In genomic region chr6:132607544-132608233, GRCh38 we compare ENCODE assay signal across 27 cellular contexts. TPM values are rescaled to one million over a fixed set of nuclear protein-coding genes. Genes with fewer than 3 reads are reported as not detected.
DNase-seq lines count a peak whose midpoint lies in the region; ATAC-seq and TF ChIP-seq lines count a peak whose summit lies in the region.
"Had no signal": no experiment of that assay in that cellular context is flagged by ENCODE, and none has a peak within 500 bp of the region (broad histone marks: within the 10 kb centered on the region; RNA-seq: fewer than 3 reads in every experiment).

No MANE protein-coding gene starts in this region.

- no peaks in the 10 kb centered on the region for H3K9me3 Mint-ChIP-seq in activated CD4-positive, alpha-beta memory T cell treated with anti-CD3 and anti-CD28 coated beads, Interleukin-2, amount 10 ng/mL, durations not matched to agents 7 days and 5 days
- no peaks in the 10 kb centered on the region for H3K9me3 Mint-ChIP-seq in activated naive CD4-positive, alpha-beta T cell treated with anti-CD3 and anti-CD28 coated beads for 36 hours
- H3K9me3 Mint-ChIP-seq in CD4-positive, alpha-beta memory T cell: no peaks in the 10 kb centered on the region
- H3K9me3 Mint-ChIP-seq: activated B cell treated with CpG ODN at 0.5 μM for 24 hours; activated T-helper 2 cell treated with anti-CD3 and anti-CD28 coated beads, Interferon-gamma antibody, Interleukin-2, Interleukin-4, amounts not matched to agents 10 μg/mL and 5 μg/mL and 100 μg/mL, durations not matched to agents 14 hours and 24 hours and 36 hours; natural killer cell treated with Interleukin-12 subunit alpha and Interleukin-12 subunit beta and Interleukin-15 and Interleukin-18, amount 100 ng/mL, for 72 hours; stimulated activated naive B cell treated with anti-CD40 and anti-IgM and Interleukin-4, amounts not matched to agents 10 μg/mL and 1 μg/mL and 100 μg/mL, for 72 hours; T-helper 1 cell treated with Interleukin-12 subunit alpha and Interleukin-12 subunit beta and Interleukin-4 antibody, amounts not matched to agents 30 μg/mL and 1 μg/mL, for 36 hours had no signal

- in situ Hi-C loops in ACHN (cut with HindIII; ENCODE audit: low pct_ligation_motif_present, low pct_unique_long_range_greater_than_20kb, low sequenced_read_pairs): no loop called here

- H3K27ac ChIP-seq in CD4-positive, alpha-beta memory T cell (ENCODE audit: low read depth, low read length): no peak overlapping the region
- H3K27ac ChIP-seq: 22Rv1, adrenal gland, heart left ventricle, prostate gland, spleen, tibial nerve had no signal

- H3K4me3 ChIP-seq in epithelial cell of proximal tubule (ENCODE audit: low read depth, low read length): no peak overlapping the region
- no peak overlapping the region for H3K4me3 ChIP-seq in CD4-positive, alpha-beta memory T cell (ENCODE audit: low read length in 2 of 2)
- H3K4me3 ChIP-seq: adrenal gland, heart left ventricle, MG63, prostate gland, spleen, tibial nerve had no signal

- intact Hi-C loops in activated naive CD4-positive, alpha-beta T cell treated with anti-CD3 and anti-CD28 coated beads for 36 hours (cut with micrococcal nuclease): no loop called here
- intact Hi-C loops in CD4-positive, alpha-beta memory T cell (cut with micrococcal nuclease): no loop called here

- CTCF ChIA-PET in activated CD4-positive, alpha-beta memory T cell treated with anti-CD3 and anti-CD28 coated beads, Interleukin-2, amount 10 ng/mL, durations not matched to agents 7 days and 5 days (lab: Charles Lee): no interaction called here
- CTCF ChIA-PET in activated naive CD4-positive, alpha-beta T cell treated with anti-CD3 and anti-CD28 coated beads for 36 hours (lab: Charles Lee): no interaction called here
- CTCF ChIA-PET in CD4-positive, alpha-beta memory T cell (lab: Charles Lee; ENCODE audit: partially characterized antibody): no interaction called here

- no peak overlapping the region for H3K4me3 Mint-ChIP-seq in activated CD4-positive, alpha-beta memory T cell treated with anti-CD3 and anti-CD28 coated beads, Interleukin-2, amount 10 ng/mL, durations not matched to agents 7 days and 5 days
- H3K4me3 Mint-ChIP-seq in activated naive CD4-positive, alpha-beta T cell treated with anti-CD3 and anti-CD28 coated beads for 36 hours: no peak overlapping the region
- H3K4me3 Mint-ChIP-seq in CD4-positive, alpha-beta memory T cell: no peak overlapping the region
- H3K4me3 Mint-ChIP-seq: activated B cell treated with CpG ODN at 0.5 μM for 24 hours; natural killer cell treated with Interleukin-12 subunit alpha and Interleukin-12 subunit beta and Interleukin-15 and Interleukin-18, amount 100 ng/mL, for 72 hours; stimulated activated naive B cell treated with anti-CD40 and anti-IgM and Interleukin-4, amounts not matched to agents 10 μg/mL and 1 μg/mL and 100 μg/mL, for 72 hours; T-helper 1 cell treated with Interleukin-12 subunit alpha and Interleukin-12 subunit beta and Interleukin-4 antibody, amounts not matched to agents 30 μg/mL and 1 μg/mL, for 36 hours had no signal

- H3K9me3 ChIP-seq in CD4-positive, alpha-beta memory T cell (ENCODE audit: control insufficient read depth in 1 of 2, low read length in 2 of 2): no peaks in the 10 kb centered on the region
- H3K9me3 ChIP-seq: adrenal gland, BE2C, heart left ventricle, MG63, prostate gland, spleen, tibial nerve had no signal

- H3K4me1 Mint-ChIP-seq in activated CD4-positive, alpha-beta memory T cell treated with anti-CD3 and anti-CD28 coated beads, Interleukin-2, amount 10 ng/mL, durations not matched to agents 7 days and 5 days: no peaks in the 10 kb centered on the region
- no peaks in the 10 kb centered on the region for H3K4me1 Mint-ChIP-seq in activated naive CD4-positive, alpha-beta T cell treated with anti-CD3 and anti-CD28 coated beads for 36 hours (ENCODE audit: low read depth)
- H3K4me1 Mint-ChIP-seq in CD4-positive, alpha-beta memory T cell: peaks cover 0 to 5% (median 3%) of the 10 kb centered on the region in 4 donors

- no peaks in the 10 kb centered on the region for H3K27me3 Mint-ChIP-seq in activated CD4-positive, alpha-beta memory T cell treated with anti-CD3 and anti-CD28 coated beads, Interleukin-2, amount 10 ng/mL, durations not matched to agents 7 days and 5 days
- H3K27me3 Mint-ChIP-seq in activated naive CD4-positive, alpha-beta T cell treated with anti-CD3 and anti-CD28 coated beads for 36 hours (ENCODE audit: low read depth): peaks cover 3% of the 10 kb centered on the region
- H3K27me3 Mint-ChIP-seq in CD4-positive, alpha-beta memory T cell: peaks cover 0 to 3% of the 10 kb centered on the region in 2 donors
- H3K27me3 Mint-ChIP-seq: natural killer cell treated with Interleukin-12 subunit alpha and Interleukin-12 subunit beta and Interleukin-15 and Interleukin-18, amount 100 ng/mL, for 72 hours had no signal

- no peak for TF ChIP-seq CTCF in epithelial cell of proximal tubule (conservative IDR thresholded peaks at IDR 0.05; ENCODE audit: low read depth, low read length)

- peak; percentile 40 for ATAC-seq in GM19468 (IDR thresholded peaks at IDR 0.05; ENCODE audit: extremely low read depth, unreplicated experiment)
- ATAC-seq in HG03139 (IDR thresholded peaks at IDR 0.05; ENCODE audit: unreplicated experiment): peak; percentile 80
- ATAC-seq: heart left ventricle; natural killer cell treated with Interleukin-12 subunit alpha and Interleukin-12 subunit beta and Interleukin-15 and Interleukin-18, amount 100 ng/mL, for 72 hours; stimulated activated naive B cell treated with anti-CD40 and anti-IgM and Interleukin-4, amounts not matched to agents 10 μg/mL and 1 μg/mL and 100 μg/mL, for 72 hours had no signal

- H3K36me3 ChIP-seq in CD4-positive, alpha-beta memory T cell (ENCODE audit: insufficient read depth, low read length): no peaks in the 10 kb centered on the region
- H3K36me3 ChIP-seq: adrenal gland, BE2C, heart left ventricle, MG63, prostate gland, spleen, tibial nerve had no signal

- no peaks in the 10 kb centered on the region for H3K36me3 Mint-ChIP-seq in activated CD4-positive, alpha-beta memory T cell treated with anti-CD3 and anti-CD28 coated beads, Interleukin-2, amount 10 ng/mL, durations not matched to agents 7 days and 5 days (ENCODE audit: low read depth)
- H3K36me3 Mint-ChIP-seq in activated naive CD4-positive, alpha-beta T cell treated with anti-CD3 and anti-CD28 coated beads for 36 hours (ENCODE audit: low read depth): no peaks in the 10 kb centered on the region
- H3K36me3 Mint-ChIP-seq in CD4-positive, alpha-beta memory T cell: no peaks in the 10 kb centered on the region
- H3K36me3 Mint-ChIP-seq: natural killer cell treated with Interleukin-12 subunit alpha and Interleukin-12 subunit beta and Interleukin-15 and Interleukin-18, amount 100 ng/mL, for 72 hours; stimulated activated naive B cell treated with anti-CD40 and anti-IgM and Interleukin-4, amounts not matched to agents 10 μg/mL and 1 μg/mL and 100 μg/mL, for 72 hours had no signal

- POLR2A ChIA-PET in activated CD4-positive, alpha-beta memory T cell treated with anti-CD3 and anti-CD28 coated beads, Interleukin-2, amount 10 ng/mL, durations not matched to agents 7 days and 5 days (lab: Charles Lee): no interaction called here
- POLR2A ChIA-PET in CD4-positive, alpha-beta memory T cell (lab: Charles Lee; ENCODE audit: partially characterized antibody): no interaction called here

- H3K4me1 ChIP-seq in CD4-positive, alpha-beta memory T cell (ENCODE audit: insufficient read depth, low read length): no peaks in the 10 kb centered on the region
- H3K4me1 ChIP-seq: adrenal gland, BE2C, heart left ventricle, prostate gland, tibial nerve had no signal

- DNase-seq in ACHN (peak; percentile 48), epithelial cell of proximal tubule (ENCODE audit: low read depth) (peak; percentile 55), NCI-H748 treated with DMSO at 0.1 percent for 48 hours (lab: John Stamatoyannopoulos, UW) (no peak)
- no peak for DNase-seq in activated CD4-positive, alpha-beta memory T cell treated with anti-CD3 and anti-CD28 coated beads, Interleukin-2, amount 10 ng/mL, durations not matched to agents 7 days and 5 days
- DNase-seq in activated naive CD4-positive, alpha-beta T cell treated with anti-CD3 and anti-CD28 coated beads for 36 hours: no peak
- no peak for DNase-seq in CD4-positive, alpha-beta memory T cell
- DNase-seq: activated B cell treated with CpG ODN at 0.5 μM for 24 hours; adrenal gland; BE2C; central memory CD4-positive, alpha-beta T cell; effector CD8-positive, alpha-beta T cell; heart left ventricle; mesendoderm; MG63; NCI-H1694 treated with DMSO at 0.1 percent for 48 hours; NCI-H446 treated with DMSO at 0.1 percent for 48 hours; SHP77 treated with DMSO at 0.1 percent for 48 hours; spleen; stimulated activated naive B cell treated with anti-CD40 and anti-IgM and Interleukin-4, amounts not matched to agents 10 μg/mL and 1 μg/mL and 100 μg/mL, for 72 hours had no signal

- H3K27ac Mint-ChIP-seq in activated CD4-positive, alpha-beta memory T cell treated with anti-CD3 and anti-CD28 coated beads, Interleukin-2, amount 10 ng/mL, durations not matched to agents 7 days and 5 days: no peak overlapping the region
- no peak overlapping the region for H3K27ac Mint-ChIP-seq in activated naive CD4-positive, alpha-beta T cell treated with anti-CD3 and anti-CD28 coated beads for 36 hours
- H3K27ac Mint-ChIP-seq in CD4-positive, alpha-beta memory T cell: no peak overlapping the region
- H3K27ac Mint-ChIP-seq: activated B cell treated with CpG ODN at 0.5 μM for 24 hours; activated T-helper 2 cell treated with anti-CD3 and anti-CD28 coated beads, Interferon-gamma antibody, Interleukin-2, Interleukin-4, amounts not matched to agents 10 μg/mL and 5 μg/mL and 100 μg/mL, durations not matched to agents 14 hours and 24 hours and 36 hours; natural killer cell treated with Interleukin-12 subunit alpha and Interleukin-12 subunit beta and Interleukin-15 and Interleukin-18, amount 100 ng/mL, for 72 hours; stimulated activated naive B cell treated with anti-CD40 and anti-IgM and Interleukin-4, amounts not matched to agents 10 μg/mL and 1 μg/mL and 100 μg/mL, for 72 hours; T-helper 1 cell treated with Interleukin-12 subunit alpha and Interleukin-12 subunit beta and Interleukin-4 antibody, amounts not matched to agents 30 μg/mL and 1 μg/mL, for 36 hours had no signal

- H3K27me3 ChIP-seq in CD4-positive, alpha-beta memory T cell (ENCODE audit: insufficient read depth, low read length): no peaks in the 10 kb centered on the region
- H3K27me3 ChIP-seq: adrenal gland, heart left ventricle, spleen, tibial nerve had no signal

RNA-seq across cellular contexts. Expression of gene TAAR2, which starts 16.4 kb away (rescaled TPM):
- not detected in 2 replicates for total RNA-seq in epithelial cell of proximal tubule
- not detected for total RNA-seq in activated CD4-positive, alpha-beta memory T cell treated with anti-CD3 and anti-CD28 coated beads, Interleukin-2, amount 10 ng/mL, durations not matched to agents 7 days and 5 days
- not detected for total RNA-seq in activated naive CD4-positive, alpha-beta T cell treated with anti-CD3 and anti-CD28 coated beads for 36 hours
- not detected for total RNA-seq in CD4-positive, alpha-beta memory T cell
- polyA plus RNA-seq in CD4-positive, alpha-beta memory T cell: not detected
- total RNA-seq: activated B cell treated with CpG ODN at 0.5 μM for 24 hours; activated T-helper 2 cell treated with anti-CD3 and anti-CD28 coated beads, Interferon-gamma antibody, Interleukin-2, Interleukin-4, amounts not matched to agents 10 μg/mL and 5 μg/mL and 100 μg/mL, durations not matched to agents 14 hours and 24 hours and 36 hours; adrenal gland; heart left ventricle; natural killer cell treated with Interleukin-12 subunit alpha and Interleukin-12 subunit beta and Interleukin-15 and Interleukin-18, amount 100 ng/mL, for 72 hours; prostate gland; spleen; tibial nerve had no signal
- polyA plus RNA-seq: adrenal gland, heart left ventricle, spleen had no signal

RNA-seq across cellular contexts. Expression of gene TAAR5, which starts 18.1 kb away (rescaled TPM):
- not detected in 2 replicates for total RNA-seq in epithelial cell of proximal tubule
- total RNA-seq in activated CD4-positive, alpha-beta memory T cell treated with anti-CD3 and anti-CD28 coated beads, Interleukin-2, amount 10 ng/mL, durations not matched to agents 7 days and 5 days: not detected
- total RNA-seq in activated naive CD4-positive, alpha-beta T cell treated with anti-CD3 and anti-CD28 coated beads for 36 hours: not detected
- total RNA-seq in CD4-positive, alpha-beta memory T cell: not detected
- polyA plus RNA-seq in CD4-positive, alpha-beta memory T cell: not detected
- total RNA-seq: activated B cell treated with CpG ODN at 0.5 μM for 24 hours; activated T-helper 2 cell treated with anti-CD3 and anti-CD28 coated beads, Interferon-gamma antibody, Interleukin-2, Interleukin-4, amounts not matched to agents 10 μg/mL and 5 μg/mL and 100 μg/mL, durations not matched to agents 14 hours and 24 hours and 36 hours; adrenal gland; heart left ventricle; natural killer cell treated with Interleukin-12 subunit alpha and Interleukin-12 subunit beta and Interleukin-15 and Interleukin-18, amount 100 ng/mL, for 72 hours; prostate gland; spleen; tibial nerve had no signal
- polyA plus RNA-seq: adrenal gland, heart left ventricle had no signal

RNA-seq across cellular contexts. Expression of gene TAAR6, which starts 37.6 kb away (rescaled TPM):
- total RNA-seq in epithelial cell of proximal tubule: not detected in 2 replicates
- not detected for total RNA-seq in activated CD4-positive, alpha-beta memory T cell treated with anti-CD3 and anti-CD28 coated beads, Interleukin-2, amount 10 ng/mL, durations not matched to agents 7 days and 5 days
- not detected for total RNA-seq in activated naive CD4-positive, alpha-beta T cell treated with anti-CD3 and anti-CD28 coated beads for 36 hours
- not detected for total RNA-seq in CD4-positive, alpha-beta memory T cell
- polyA plus RNA-seq in CD4-positive, alpha-beta memory T cell: not detected
- total RNA-seq: activated B cell treated with CpG ODN at 0.5 μM for 24 hours; activated T-helper 2 cell treated with anti-CD3 and anti-CD28 coated beads, Interferon-gamma antibody, Interleukin-2, Interleukin-4, amounts not matched to agents 10 μg/mL and 5 μg/mL and 100 μg/mL, durations not matched to agents 14 hours and 24 hours and 36 hours; adrenal gland; heart left ventricle; natural killer cell treated with Interleukin-12 subunit alpha and Interleukin-12 subunit beta and Interleukin-15 and Interleukin-18, amount 100 ng/mL, for 72 hours; prostate gland; spleen; tibial nerve had no signal
- polyA plus RNA-seq: adrenal gland, heart left ventricle, spleen had no signal

RNA-seq across cellular contexts. Expression of gene TAAR1, which starts 51.3 kb away (rescaled TPM):
- total RNA-seq in epithelial cell of proximal tubule: not detected in 2 replicates
- total RNA-seq in activated CD4-positive, alpha-beta memory T cell treated with anti-CD3 and anti-CD28 coated beads, Interleukin-2, amount 10 ng/mL, durations not matched to agents 7 days and 5 days: not detected
- total RNA-seq in activated naive CD4-positive, alpha-beta T cell treated with anti-CD3 and anti-CD28 coated beads for 36 hours: not detected
- total RNA-seq in CD4-positive, alpha-beta memory T cell: not detected
- polyA plus RNA-seq in CD4-positive, alpha-beta memory T cell: not detected
- total RNA-seq: activated B cell treated with CpG ODN at 0.5 μM for 24 hours; activated T-helper 2 cell treated with anti-CD3 and anti-CD28 coated beads, Interferon-gamma antibody, Interleukin-2, Interleukin-4, amounts not matched to agents 10 μg/mL and 5 μg/mL and 100 μg/mL, durations not matched to agents 14 hours and 24 hours and 36 hours; adrenal gland; heart left ventricle; natural killer cell treated with Interleukin-12 subunit alpha and Interleukin-12 subunit beta and Interleukin-15 and Interleukin-18, amount 100 ng/mL, for 72 hours; prostate gland; tibial nerve had no signal
- polyA plus RNA-seq: adrenal gland, heart left ventricle, spleen had no signal

RNA-seq across cellular contexts. Expression of gene TAAR8, which starts 55.2 kb away (rescaled TPM):
- total RNA-seq in epithelial cell of proximal tubule: not detected in 2 replicates
- total RNA-seq in activated CD4-positive, alpha-beta memory T cell treated with anti-CD3 and anti-CD28 coated beads, Interleukin-2, amount 10 ng/mL, durations not matched to agents 7 days and 5 days: not detected
- not detected for total RNA-seq in activated naive CD4-positive, alpha-beta T cell treated with anti-CD3 and anti-CD28 coated beads for 36 hours
- total RNA-seq in CD4-positive, alpha-beta memory T cell: not detected
- not detected for polyA plus RNA-seq in CD4-positive, alpha-beta memory T cell
- total RNA-seq: activated B cell treated with CpG ODN at 0.5 μM for 24 hours; activated T-helper 2 cell treated with anti-CD3 and anti-CD28 coated beads, Interferon-gamma antibody, Interleukin-2, Interleukin-4, amounts not matched to agents 10 μg/mL and 5 μg/mL and 100 μg/mL, durations not matched to agents 14 hours and 24 hours and 36 hours; adrenal gland; heart left ventricle; natural killer cell treated with Interleukin-12 subunit alpha and Interleukin-12 subunit beta and Interleukin-15 and Interleukin-18, amount 100 ng/mL, for 72 hours; prostate gland; spleen; tibial nerve had no signal
- polyA plus RNA-seq: adrenal gland, heart left ventricle, spleen had no signal

Comparison
In these comparisons a context has a peak if more than half of its experiments do, and no peak if none do; other contexts are left out.
1. DNase-seq: peak in ACHN (single experiment) and epithelial cell of proximal tubule (single experiment); none in activated CD4-positive, alpha-beta memory T cell treated with anti-CD3 and anti-CD28 coated beads, Interleukin-2, amount 10 ng/mL, durations not matched to agents 7 days and 5 days (single experiment), activated naive CD4-positive, alpha-beta T cell treated with anti-CD3 and anti-CD28 coated beads for 36 hours (single experiment), NCI-H748 treated with DMSO at 0.1 percent for 48 hours (single experiment) and CD4-positive, alpha-beta memory T cell (0 of 5).